8 cellular contexts compared by ENCODE assay signal in genomic region chr20:59221881-59222238, GRCh38. TPM values are rescaled to one million over a fixed set of nuclear protein-coding genes. Genes with fewer than 3 reads are reported as not detected.
DNase-seq lines count a peak whose midpoint lies in the region; ATAC-seq and TF ChIP-seq lines count a peak whose summit lies in the region.

No MANE protein-coding gene starts in this region.

- H3K4me3 Mint-ChIP-seq in dendritic cell treated with granulocyte-macrophage colony-stimulating factor and Interleukin-4, amounts not matched to agents 40 ng/mL and 50 ng/mL, for 4 days: peak overlapping the region; percentile 73
- H3K4me3 Mint-ChIP-seq in natural killer cell treated with Interleukin-12 subunit alpha and Interleukin-12 subunit beta and Interleukin-15 and Interleukin-18, amount 100 ng/mL, for 72 hours: peak overlapping the region; percentile 44

- H3K4me3 ChIP-seq in AG09309 (ENCODE audit: control insufficient read depth, low read depth, low read length): peak overlapping the region; percentile 47
- H3K4me3 ChIP-seq in Jurkat, Clone E6-1 (ENCODE audit: low read length): peak overlapping the region; percentile 46

- DNase-seq in AG09309 (ENCODE audit: low read depth) (no peak), GM13977 (ENCODE audit: low spot score) (no peak), NK-92 (lab: John Stamatoyannopoulos, UW; ENCODE audit: unreplicated experiment) (no peak)
- no peak for DNase-seq in Jurkat, Clone E6-1 (ENCODE audit: low read depth, low spot score)
- no peak for DNase-seq in natural killer cell treated with Interleukin-12 subunit alpha and Interleukin-12 subunit beta and Interleukin-15 and Interleukin-18, amount 100 ng/mL, for 72 hours (ENCODE audit: low spot score)
- no peak for DNase-seq in stimulated activated CD8-positive, alpha-beta memory T cell treated with anti-CD3 and anti-CD28 coated beads, Interleukin-4, amount 100 ng/mL, for 48 hours

- H3K36me3 Mint-ChIP-seq in dendritic cell treated with granulocyte-macrophage colony-stimulating factor and Interleukin-4, amounts not matched to agents 40 ng/mL and 50 ng/mL, for 4 days (ENCODE audit: low read depth): no peaks in the 10 kb centered on the region
- H3K36me3 Mint-ChIP-seq in natural killer cell treated with Interleukin-12 subunit alpha and Interleukin-12 subunit beta and Interleukin-15 and Interleukin-18, amount 100 ng/mL, for 72 hours: no peaks in the 10 kb centered on the region

- no peak for ATAC-seq in natural killer cell treated with Interleukin-12 subunit alpha and Interleukin-12 subunit beta and Interleukin-15 and Interleukin-18, amount 100 ng/mL, for 72 hours
- no peak for ATAC-seq in HG02588 (IDR thresholded peaks at IDR 0.05; ENCODE audit: unreplicated experiment)

- no peaks in the 10 kb centered on the region for H3K9me3 Mint-ChIP-seq in dendritic cell treated with granulocyte-macrophage colony-stimulating factor and Interleukin-4, amounts not matched to agents 40 ng/mL and 50 ng/mL, for 4 days
- no peaks in the 10 kb centered on the region for H3K9me3 Mint-ChIP-seq in natural killer cell treated with Interleukin-12 subunit alpha and Interleukin-12 subunit beta and Interleukin-15 and Interleukin-18, amount 100 ng/mL, for 72 hours

- H3K4me1 Mint-ChIP-seq in dendritic cell treated with granulocyte-macrophage colony-stimulating factor and Interleukin-4, amounts not matched to agents 40 ng/mL and 50 ng/mL, for 4 days (ENCODE audit: low read depth): peaks cover 11% of the 10 kb centered on the region
- peaks cover 11 to 15% of the 10 kb centered on the region in 2 donors for H3K4me1 Mint-ChIP-seq in natural killer cell treated with Interleukin-12 subunit alpha and Interleukin-12 subunit beta and Interleukin-15 and Interleukin-18, amount 100 ng/mL, for 72 hours (ENCODE audit: low read depth in 2 of 2)

- no peak for TF ChIP-seq CTCF in AG09309 (IDR thresholded peaks at IDR 0.05; ENCODE audit: control insufficient read depth, insufficient read depth, low read depth, low read length, missing control alignments)
- TF ChIP-seq CTCF in GM13977 (IDR thresholded peaks at IDR 0.05; ENCODE audit: extremely low read depth, insufficient read depth, missing control alignments): no peak

- intact Hi-C loops in dendritic cell treated with granulocyte-macrophage colony-stimulating factor and Interleukin-4, amounts not matched to agents 40 ng/mL and 50 ng/mL, for 4 days (cut with micrococcal nuclease): loop anchor here (2.0 to 5.0 kb wide), 3 partner anchors 133 to 350 kb away; no protein-coding TSS in a partner anchor

- H3K27ac Mint-ChIP-seq in dendritic cell treated with granulocyte-macrophage colony-stimulating factor and Interleukin-4, amounts not matched to agents 40 ng/mL and 50 ng/mL, for 4 days: no peak overlapping the region
- H3K27ac Mint-ChIP-seq in natural killer cell treated with Interleukin-12 subunit alpha and Interleukin-12 subunit beta and Interleukin-15 and Interleukin-18, amount 100 ng/mL, for 72 hours: peak overlapping the region; percentile 58 to 61

- in situ Hi-C loops in GM13977 (cut with MboI; ENCODE audit: low pct_unique_long_range_greater_than_20kb, low sequenced_read_pairs, unreplicated experiment): no loop called here

- peaks cover 56% of the 10 kb centered on the region for H3K27me3 Mint-ChIP-seq in dendritic cell treated with granulocyte-macrophage colony-stimulating factor and Interleukin-4, amounts not matched to agents 40 ng/mL and 50 ng/mL, for 4 days
- H3K27me3 Mint-ChIP-seq in natural killer cell treated with Interleukin-12 subunit alpha and Interleukin-12 subunit beta and Interleukin-15 and Interleukin-18, amount 100 ng/mL, for 72 hours: no peaks in the 10 kb centered on the region

RNA-seq across cellular contexts. Expression of gene ZNF831, which starts 58.2 kb away (rescaled TPM):
- 0.76 TPM for polyA plus RNA-seq in Jurkat, Clone E6-1 (2012; ENCODE audit: insufficient read depth, insufficient read length)
- total RNA-seq in natural killer cell treated with Interleukin-12 subunit alpha and Interleukin-12 subunit beta and Interleukin-15 and Interleukin-18, amount 100 ng/mL, for 72 hours: 1 to 10 TPM; 3.3 to 5.7 TPM
